ENCODE assay signal across 8 cellular contexts in the genomic region with DNA sequence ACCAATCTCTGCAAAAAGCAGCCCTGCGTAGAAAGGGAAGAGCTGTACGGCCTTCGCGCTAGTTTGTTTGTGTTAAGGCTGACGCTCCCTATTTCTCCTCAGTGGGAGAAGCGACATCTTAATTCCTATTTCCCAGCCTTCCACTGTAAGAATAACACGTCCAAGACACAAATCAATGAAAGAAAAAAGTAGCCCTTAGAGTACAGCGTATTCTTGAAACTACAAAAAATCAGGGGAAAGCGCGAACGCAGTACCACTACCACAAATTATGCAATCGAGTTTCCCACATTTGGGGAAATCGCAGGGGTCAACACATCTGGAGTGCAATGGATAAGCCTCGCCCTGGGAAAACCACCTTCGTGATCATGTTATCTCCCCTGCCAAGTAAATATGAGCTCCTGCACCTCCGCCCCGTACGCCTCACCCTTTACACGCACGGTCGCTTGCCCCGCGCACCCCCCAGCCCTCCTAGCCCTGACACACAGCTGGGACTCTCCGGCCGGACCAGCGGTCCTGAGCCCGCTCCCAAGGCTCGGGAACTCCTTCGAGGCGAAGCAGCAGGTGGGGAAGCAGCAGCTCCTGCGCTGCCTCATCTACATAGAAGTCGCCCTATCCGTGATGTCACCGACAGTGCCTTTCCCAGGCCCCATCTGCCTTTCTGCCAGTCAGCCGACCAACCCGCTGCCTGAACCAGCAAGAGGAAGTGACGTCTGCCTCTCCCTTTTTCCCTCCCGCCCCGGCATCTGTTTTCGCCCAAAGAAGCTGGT.
DNase-seq lines count a peak whose midpoint lies in the region; ATAC-seq and TF ChIP-seq lines count a peak whose summit lies in the region.

No MANE protein-coding gene starts in this region.

- no peak for TF ChIP-seq CTCF in left ventricle myocardium inferior (IDR thresholded peaks at IDR 0.05; ENCODE audit: borderline replicate concordance)
- TF ChIP-seq CTCF in tibial nerve (IDR thresholded peaks at IDR 0.05): no peak

- H3K27me3 ChIP-seq in left ventricle myocardium inferior (ENCODE audit: low read depth): peaks cover 19% of the 10 kb centered on the region
- H3K27me3 ChIP-seq in tibial nerve: no peaks in the 10 kb centered on the region

- H3K9me3 Mint-ChIP-seq in IgD-negative memory B cell: no peaks in the 10 kb centered on the region

- H3K36me3 ChIP-seq in left ventricle myocardium inferior: no peaks in the 10 kb centered on the region
- no peaks in the 10 kb centered on the region for H3K36me3 ChIP-seq in tibial nerve

- H3K36me3 Mint-ChIP-seq in IgD-negative memory B cell: no peaks in the 10 kb centered on the region

- TF ChIP-seq POLR2A in tibial nerve (IDR thresholded peaks at IDR 0.05): peak in 1 of 2 donors; percentile 69

- peak overlapping the region; percentile 87 to 100 (median 100) for H3K27ac Mint-ChIP-seq in IgD-negative memory B cell

- H3K4me1 ChIP-seq in left ventricle myocardium inferior (peaks cover 6% of the 10 kb centered on the region), tibial nerve (peaks cover 0 to 4% (median 2%) of the 10 kb centered on the region in 4 donors)

- peaks cover 16 to 37% (median 30%) of the 10 kb centered on the region in 3 donors for H3K4me1 Mint-ChIP-seq in IgD-negative memory B cell

- peak overlapping the region; percentile 70 for H3K4me3 ChIP-seq in left ventricle myocardium inferior
- peak overlapping the region; percentile 44 to 56 (median 50) for H3K4me3 ChIP-seq in tibial nerve

- intact Hi-C loops in left ventricle myocardium inferior (cut with micrococcal nuclease) (no loop called here), posterior cingulate gyrus (cut with DNase I) (no loop called here)

- H3K9me3 ChIP-seq in left ventricle myocardium inferior (replicated peaks) (no peaks in the 10 kb centered on the region), tibial nerve (peaks cover 0 to 4% (median 0%) of the 10 kb centered on the region in 4 donors)

- no peaks in the 10 kb centered on the region for H3K27me3 Mint-ChIP-seq in IgD-negative memory B cell

- DNase-seq in A172 (ENCODE audit: low spot score): peak; percentile 89
- peak; percentile 74 to 93 (median 80) for DNase-seq in T-helper 1 cell
- peak; percentile 43 to 96 (median 89) for DNase-seq in amygdala (lab: John Stamatoyannopoulos, UW)
- peak; percentile 85 for DNase-seq in left ventricle myocardium inferior
- peak; percentile 89 to 99 (median 94) for DNase-seq in posterior cingulate gyrus
- DNase-seq in tibial nerve (ENCODE audit: low spot score in 2 of 2): peak; percentile 74 to 80

- peak overlapping the region; percentile 73 for H3K27ac ChIP-seq in left ventricle myocardium inferior (replicated peaks)
- peak overlapping the region; percentile 31 to 94 (median 83) for H3K27ac ChIP-seq in tibial nerve

- peak in 1 of 2 donors; percentile 78 for TF ChIP-seq EP300 in tibial nerve (IDR thresholded peaks at IDR 0.05)

- peak overlapping the region; percentile 83 to 99 (median 98) for H3K4me3 Mint-ChIP-seq in IgD-negative memory B cell

- peak; percentile 85 for ATAC-seq in GM19025 (IDR thresholded peaks at IDR 0.05; ENCODE audit: low read depth, unreplicated experiment)

- WGBS in tibial nerve, 2 donors: 3 to 7% methylated on average over 31 to 39 of the region's 40 CpGs

Comparison
In these comparisons a context has a peak if more than half of its experiments do, and no peak if none do; other contexts are left out.
1. Peak in every context shown above with its lines: DNase-seq, ATAC-seq, H3K4me3 ChIP-seq and H3K27ac ChIP-seq.